ENCODE assay signal across 13 cellular contexts in the genomic region with DNA sequence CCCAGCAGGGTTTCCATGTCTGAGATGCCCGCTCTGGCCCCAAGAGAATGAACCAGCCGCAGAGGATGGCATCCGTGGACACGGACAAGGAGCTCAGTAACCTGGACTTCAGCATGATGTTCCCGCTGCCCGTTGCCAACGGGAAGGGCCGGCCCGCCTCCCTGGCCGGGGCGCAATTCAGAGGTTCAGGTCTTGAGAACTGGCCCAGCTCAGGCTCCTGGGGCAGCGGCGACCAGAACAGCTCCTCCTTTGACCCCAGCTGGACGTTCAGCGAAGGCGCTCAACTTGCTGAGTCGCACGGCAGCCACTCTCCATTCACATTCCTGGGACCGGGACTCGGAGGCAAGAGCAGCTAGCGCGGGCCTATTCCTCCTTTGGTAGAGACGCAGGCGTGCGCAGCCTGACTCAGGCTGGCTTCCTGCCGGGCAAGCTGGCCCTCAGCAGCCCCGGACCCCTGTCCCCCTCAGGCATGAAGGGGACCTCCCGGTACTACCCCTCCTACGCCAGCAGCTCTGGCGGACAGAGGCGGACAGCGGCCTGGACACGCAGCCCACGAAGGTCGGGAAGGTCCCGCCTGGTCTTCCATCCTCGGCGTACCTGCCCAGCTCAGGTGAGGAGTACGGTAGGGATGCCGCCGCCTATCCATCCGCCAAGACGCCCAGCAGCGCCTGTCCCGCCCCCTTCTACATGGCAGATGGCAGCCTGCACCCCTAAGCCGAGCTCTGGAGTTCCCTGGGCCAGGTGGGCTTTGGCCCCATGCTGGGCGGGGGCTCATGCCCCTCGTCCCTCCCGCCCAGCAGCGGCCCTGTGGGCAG.
"Had no signal": no experiment of that assay in that cellular context is flagged by ENCODE, and none has a peak within 500 bp of the region (broad histone marks: within the 10 kb centered on the region; RNA-seq: fewer than 3 reads in every experiment).

No MANE protein-coding gene starts in this region.

- H3K27ac Mint-ChIP-seq: activated naive CD8-positive, alpha-beta T cell treated with anti-CD3 and anti-CD28 coated beads for 36 hours; effector memory CD8-positive, alpha-beta T cell; natural killer cell treated with Interleukin-12 subunit alpha and Interleukin-12 subunit beta and Interleukin-15 and Interleukin-18, amount 100 ng/mL, for 72 hours; stimulated activated naive CD8-positive, alpha-beta T cell treated with anti-CD3 and anti-CD28 coated beads, Interleukin-15, Interleukin-2, amounts not matched to agents 100 ng/mL and 50 ng/mL, for 24 hours; T-helper 1 cell treated with Interleukin-12 subunit alpha and Interleukin-12 subunit beta and Interleukin-4 antibody, amounts not matched to agents 30 μg/mL and 1 μg/mL, for 36 hours; type B pancreatic cell had no signal

- H3K27ac ChIP-seq: cardiac muscle cell, suprapubic skin, VCaP had no signal

- H3K4me3 Mint-ChIP-seq: activated naive CD8-positive, alpha-beta T cell treated with anti-CD3 and anti-CD28 coated beads for 36 hours; effector memory CD8-positive, alpha-beta T cell; natural killer cell treated with Interleukin-12 subunit alpha and Interleukin-12 subunit beta and Interleukin-15 and Interleukin-18, amount 100 ng/mL, for 72 hours; stimulated activated naive CD8-positive, alpha-beta T cell treated with anti-CD3 and anti-CD28 coated beads, Interleukin-15, Interleukin-2, amounts not matched to agents 100 ng/mL and 50 ng/mL, for 24 hours; T-helper 1 cell treated with Interleukin-12 subunit alpha and Interleukin-12 subunit beta and Interleukin-4 antibody, amounts not matched to agents 30 μg/mL and 1 μg/mL, for 36 hours; type B pancreatic cell had no signal

- DNase-seq: activated CD4-positive, alpha-beta T cell treated with anti-CD3 and anti-CD28 coated beads for 1 hour; activated naive CD8-positive, alpha-beta T cell treated with anti-CD3 and anti-CD28 coated beads for 36 hours; amniotic stem cell; dermis blood vessel endothelial cell; effector memory CD8-positive, alpha-beta T cell had no signal

- ATAC-seq: effector memory CD8-positive, alpha-beta T cell had no signal

- H3K27me3 Mint-ChIP-seq: activated naive CD8-positive, alpha-beta T cell treated with anti-CD3 and anti-CD28 coated beads for 36 hours; effector memory CD8-positive, alpha-beta T cell; natural killer cell treated with Interleukin-12 subunit alpha and Interleukin-12 subunit beta and Interleukin-15 and Interleukin-18, amount 100 ng/mL, for 72 hours; stimulated activated naive CD8-positive, alpha-beta T cell treated with anti-CD3 and anti-CD28 coated beads, Interleukin-15, Interleukin-2, amounts not matched to agents 100 ng/mL and 50 ng/mL, for 24 hours; type B pancreatic cell had no signal

- H3K9me3 ChIP-seq: suprapubic skin had no signal

- H3K4me3 ChIP-seq: cardiac muscle cell, lung, suprapubic skin had no signal

- H3K4me1 Mint-ChIP-seq: activated naive CD8-positive, alpha-beta T cell treated with anti-CD3 and anti-CD28 coated beads for 36 hours had no signal

- H3K36me3 ChIP-seq: cardiac muscle cell had no signal

- H3K9me3 Mint-ChIP-seq: natural killer cell treated with Interleukin-12 subunit alpha and Interleukin-12 subunit beta and Interleukin-15 and Interleukin-18, amount 100 ng/mL, for 72 hours; stimulated activated naive CD8-positive, alpha-beta T cell treated with anti-CD3 and anti-CD28 coated beads, Interleukin-15, Interleukin-2, amounts not matched to agents 100 ng/mL and 50 ng/mL, for 24 hours; type B pancreatic cell had no signal

- H3K27me3 ChIP-seq: cardiac muscle cell, suprapubic skin had no signal

- H3K4me1 ChIP-seq: suprapubic skin had no signal
